In the genomic region with DNA sequence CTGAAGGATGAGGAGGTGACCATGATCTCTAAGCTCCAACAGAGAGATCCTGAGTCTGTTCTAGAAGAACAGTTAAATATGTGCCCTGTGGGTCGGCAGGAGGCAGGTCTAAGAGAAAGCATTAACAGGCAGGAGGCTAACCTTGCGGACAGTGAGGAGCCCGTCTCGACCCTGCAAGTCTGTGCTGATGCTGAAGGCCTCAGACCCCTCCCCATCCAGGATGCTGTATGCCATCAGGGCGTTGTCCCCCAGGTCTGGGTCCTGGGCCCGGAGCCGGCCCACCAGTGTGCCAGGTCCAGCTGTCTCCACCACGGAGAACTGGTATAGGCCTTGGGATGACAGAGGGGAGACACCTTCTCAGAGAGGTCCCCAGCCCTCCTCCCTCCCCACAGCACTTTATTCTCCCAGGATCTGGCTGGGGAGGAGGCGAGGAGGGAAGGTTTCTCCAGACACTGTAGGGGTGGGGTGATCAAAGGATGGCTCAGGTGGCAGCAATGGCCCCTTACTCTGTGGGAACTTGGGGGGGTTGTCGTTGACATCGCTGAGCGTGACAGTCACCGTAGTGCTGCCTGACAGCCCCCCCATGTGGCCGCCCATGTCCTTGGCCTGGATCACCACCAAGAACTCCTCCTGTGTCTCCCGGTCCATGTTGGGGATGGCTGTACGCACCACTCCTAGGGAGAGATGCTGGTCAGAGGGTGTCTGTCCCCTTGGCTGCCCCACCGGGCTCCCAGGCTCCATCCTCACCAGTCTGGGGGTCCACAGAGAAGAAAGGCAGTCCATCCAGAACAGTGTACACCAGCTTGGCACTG, we compare ENCODE assay signal across 2 cellular contexts.
A peak's percentile ranks its signal among the peaks of the same experiment; 100 is the strongest.
TF ChIP-seq lines count a peak whose summit lies in the region.

No MANE protein-coding gene starts in this region.

TF ChIP-seq in HepG2, 621 proteins besides CTCF, POLR2A, EP300 and RAD21 (continues in another document):
- peak; percentile 55; the same call in 1 of the 2 replicates for TF ChIP-seq FOXC1 (CRISPR knock-in tag; IDR thresholded peaks at IDR 0.05; ENCODE audit: borderline replicate concordance)
- TF ChIP-seq ZNF615 (CRISPR knock-in tag; IDR thresholded peaks at IDR 0.05; ENCODE audit: borderline replicate concordance): no peak
- no peak; the same call in 1 of the 2 replicates for TF ChIP-seq MXD1 (CRISPR knock-in tag; IDR thresholded peaks at IDR 0.05)
- TF ChIP-seq ZNF180 (CRISPR knock-in tag; IDR thresholded peaks at IDR 0.05; ENCODE audit: borderline replicate concordance, low read depth): no peak
- TF ChIP-seq MIER3 (CRISPR knock-in tag; IDR thresholded peaks at IDR 0.05; ENCODE audit: borderline replicate concordance): no peak
- TF ChIP-seq, protein P1, sequence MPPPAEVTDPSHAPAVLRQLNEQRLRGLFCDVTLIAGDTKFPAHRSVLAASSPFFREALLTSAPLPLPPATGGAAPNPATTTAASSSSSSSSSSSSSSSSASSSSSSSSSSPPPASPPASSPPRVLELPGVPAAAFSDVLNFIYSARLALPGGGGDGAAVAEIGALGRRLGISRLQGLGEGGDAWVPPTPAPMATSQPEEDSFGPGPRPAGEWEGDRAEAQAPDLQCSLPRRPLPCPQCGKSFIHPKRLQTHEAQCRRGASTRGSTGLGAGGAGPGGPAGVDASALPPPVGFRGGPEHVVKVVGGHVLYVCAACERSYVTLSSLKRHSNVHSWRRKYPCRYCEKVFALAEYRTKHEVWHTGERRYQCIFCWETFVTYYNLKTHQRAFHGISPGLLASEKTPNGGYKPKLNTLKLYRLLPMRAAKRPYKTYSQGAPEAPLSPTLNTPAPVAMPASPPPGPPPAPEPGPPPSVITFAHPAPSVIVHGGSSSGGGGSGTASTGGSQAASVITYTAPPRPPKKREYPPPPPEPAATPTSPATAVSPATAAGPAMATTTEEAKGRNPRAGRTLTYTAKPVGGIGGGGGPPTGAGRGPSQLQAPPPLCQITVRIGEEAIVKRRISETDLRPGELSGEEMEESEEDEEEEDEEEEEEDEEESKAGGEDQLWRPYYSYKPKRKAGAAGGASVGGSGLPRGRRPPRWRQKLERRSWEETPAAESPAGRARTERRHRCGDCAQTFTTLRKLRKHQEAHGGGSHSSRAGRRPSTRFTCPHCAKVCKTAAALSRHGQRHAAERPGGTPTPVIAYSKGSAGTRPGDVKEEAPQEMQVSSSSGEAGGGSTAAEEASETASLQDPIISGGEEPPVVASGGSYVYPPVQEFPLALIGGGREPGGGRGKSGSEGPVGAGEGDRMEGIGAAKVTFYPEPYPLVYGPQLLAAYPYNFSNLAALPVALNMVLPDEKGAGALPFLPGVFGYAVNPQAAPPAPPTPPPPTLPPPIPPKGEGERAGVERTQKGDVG (CRISPR knock-in tag; IDR thresholded peaks at IDR 0.05; ENCODE audit: borderline replicate concordance): 0 out of 2 replicates have a peak, but pooled peaks have one; percentile 14
- TF ChIP-seq HNRNPK (IDR thresholded peaks at IDR 0.05; ENCODE audit: low read depth, low read length, poor library complexity, severe bottlenecking): no peak
- TF ChIP-seq NRL (CRISPR knock-in tag; IDR thresholded peaks at IDR 0.05; ENCODE audit: borderline replicate concordance): no peak
- TF ChIP-seq KAT2B (IDR thresholded peaks at IDR 0.05; ENCODE audit: borderline replicate concordance, low read depth, low read length): no peak
- TF ChIP-seq ZNF260 (CRISPR knock-in tag; IDR thresholded peaks at IDR 0.05; ENCODE audit: borderline replicate concordance, low read depth): no peak
- no peak for TF ChIP-seq MEF2D (CRISPR knock-in tag; IDR thresholded peaks at IDR 0.05)
- peak; percentile 69 for TF ChIP-seq ZNF740 (CRISPR knock-in tag; IDR thresholded peaks at IDR 0.05)
- 0 out of 2 replicates have a peak, but pooled peaks have one; percentile 3 for TF ChIP-seq PHF8 (CRISPR knock-in tag; IDR thresholded peaks at IDR 0.05)
- TF ChIP-seq NFE2L1 (CRISPR knock-in tag; IDR thresholded peaks at IDR 0.05; ENCODE audit: borderline replicate concordance): peak; percentile 18; the same call in 1 of the 2 replicates
- TF ChIP-seq TCF12 (IDR thresholded peaks at IDR 0.05): no peak
- TF ChIP-seq TCF12 (CRISPR knock-in tag; IDR thresholded peaks at IDR 0.05): 0 out of 2 replicates have a peak, but pooled peaks have one; percentile 48
- no peak; the same call in 1 of the 2 replicates for TF ChIP-seq CAMTA2 (CRISPR knock-in tag; IDR thresholded peaks at IDR 0.05; ENCODE audit: borderline replicate concordance)
- TF ChIP-seq, protein P2, sequence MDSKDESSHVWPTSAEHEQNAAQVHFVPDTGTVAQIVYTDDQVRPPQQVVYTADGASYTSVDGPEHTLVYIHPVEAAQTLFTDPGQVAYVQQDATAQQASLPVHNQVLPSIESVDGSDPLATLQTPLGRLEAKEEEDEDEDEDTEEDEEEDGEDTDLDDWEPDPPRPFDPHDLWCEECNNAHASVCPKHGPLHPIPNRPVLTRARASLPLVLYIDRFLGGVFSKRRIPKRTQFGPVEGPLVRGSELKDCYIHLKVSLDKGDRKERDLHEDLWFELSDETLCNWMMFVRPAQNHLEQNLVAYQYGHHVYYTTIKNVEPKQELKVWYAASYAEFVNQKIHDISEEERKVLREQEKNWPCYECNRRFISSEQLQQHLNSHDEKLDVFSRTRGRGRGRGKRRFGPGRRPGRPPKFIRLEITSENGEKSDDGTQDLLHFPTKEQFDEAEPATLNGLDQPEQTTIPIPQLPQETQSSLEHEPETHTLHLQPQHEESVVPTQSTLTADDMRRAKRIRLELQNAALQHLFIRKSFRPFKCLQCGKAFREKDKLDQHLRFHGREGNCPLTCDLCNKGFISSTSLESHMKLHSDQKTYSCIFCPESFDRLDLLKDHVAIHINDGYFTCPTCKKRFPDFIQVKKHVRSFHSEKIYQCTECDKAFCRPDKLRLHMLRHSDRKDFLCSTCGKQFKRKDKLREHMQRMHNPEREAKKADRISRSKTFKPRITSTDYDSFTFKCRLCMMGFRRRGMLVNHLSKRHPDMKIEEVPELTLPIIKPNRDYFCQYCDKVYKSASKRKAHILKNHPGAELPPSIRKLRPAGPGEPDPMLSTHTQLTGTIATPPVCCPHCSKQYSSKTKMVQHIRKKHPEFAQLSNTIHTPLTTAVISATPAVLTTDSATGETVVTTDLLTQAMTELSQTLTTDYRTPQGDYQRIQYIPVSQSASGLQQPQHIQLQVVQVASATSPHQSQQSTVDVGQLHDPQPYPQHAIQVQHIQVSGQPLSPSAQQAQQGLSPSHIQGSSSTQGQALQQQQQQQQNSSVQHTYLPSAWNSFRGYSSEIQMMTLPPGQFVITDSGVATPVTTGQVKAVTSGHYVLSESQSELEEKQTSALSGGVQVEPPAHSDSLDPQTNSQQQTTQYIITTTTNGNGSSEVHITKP (CRISPR knock-in tag; IDR thresholded peaks at IDR 0.05; ENCODE audit: low read depth): no peak
- TF ChIP-seq PITX1 (CRISPR knock-in tag; IDR thresholded peaks at IDR 0.05): 0 out of 2 replicates have a peak, but pooled peaks have one; percentile 50

TF ChIP-seq in HEK293T, 16 proteins besides CTCF, POLR2A, EP300 and RAD21:
- TF ChIP-seq ARNT (IDR thresholded peaks at IDR 0.05) (no peak), LEF1 (IDR thresholded peaks at IDR 0.05; ENCODE audit: borderline replicate concordance) (no peak), FOXA1 (IDR thresholded peaks at IDR 0.05) (no peak), ZNF384 (IDR thresholded peaks at IDR 0.05) (no peak), FOXM1 (IDR thresholded peaks at IDR 0.05; ENCODE audit: borderline replicate concordance) (no peak), BHLHE40 (IDR thresholded peaks at IDR 0.05; ENCODE audit: borderline replicate concordance) (no peak), NFRKB (IDR thresholded peaks at IDR 0.05) (no peak), L3MBTL2 (conservative IDR thresholded peaks at IDR 0.05) (no peak), HDGF (IDR thresholded peaks at IDR 0.05; ENCODE audit: borderline replicate concordance) (no peak), CTBP1 (IDR thresholded peaks at IDR 0.05; ENCODE audit: borderline replicate concordance) (no peak), TARDBP (IDR thresholded peaks at IDR 0.05) (no peak), ELF4 (IDR thresholded peaks at IDR 0.05) (no peak), SP1 (IDR thresholded peaks at IDR 0.05) (no peak), FOXK2 (IDR thresholded peaks at IDR 0.05) (no peak), SUZ12 (IDR thresholded peaks at IDR 0.05) (no peak)
- TF ChIP-seq, protein P3, sequence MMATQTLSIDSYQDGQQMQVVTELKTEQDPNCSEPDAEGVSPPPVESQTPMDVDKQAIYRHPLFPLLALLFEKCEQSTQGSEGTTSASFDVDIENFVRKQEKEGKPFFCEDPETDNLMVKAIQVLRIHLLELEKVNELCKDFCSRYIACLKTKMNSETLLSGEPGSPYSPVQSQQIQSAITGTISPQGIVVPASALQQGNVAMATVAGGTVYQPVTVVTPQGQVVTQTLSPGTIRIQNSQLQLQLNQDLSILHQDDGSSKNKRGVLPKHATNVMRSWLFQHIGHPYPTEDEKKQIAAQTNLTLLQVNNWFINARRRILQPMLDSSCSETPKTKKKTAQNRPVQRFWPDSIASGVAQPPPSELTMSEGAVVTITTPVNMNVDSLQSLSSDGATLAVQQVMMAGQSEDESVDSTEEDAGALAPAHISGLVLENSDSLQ (IDR thresholded peaks at IDR 0.05): no peak
